In the genomic region with DNA sequence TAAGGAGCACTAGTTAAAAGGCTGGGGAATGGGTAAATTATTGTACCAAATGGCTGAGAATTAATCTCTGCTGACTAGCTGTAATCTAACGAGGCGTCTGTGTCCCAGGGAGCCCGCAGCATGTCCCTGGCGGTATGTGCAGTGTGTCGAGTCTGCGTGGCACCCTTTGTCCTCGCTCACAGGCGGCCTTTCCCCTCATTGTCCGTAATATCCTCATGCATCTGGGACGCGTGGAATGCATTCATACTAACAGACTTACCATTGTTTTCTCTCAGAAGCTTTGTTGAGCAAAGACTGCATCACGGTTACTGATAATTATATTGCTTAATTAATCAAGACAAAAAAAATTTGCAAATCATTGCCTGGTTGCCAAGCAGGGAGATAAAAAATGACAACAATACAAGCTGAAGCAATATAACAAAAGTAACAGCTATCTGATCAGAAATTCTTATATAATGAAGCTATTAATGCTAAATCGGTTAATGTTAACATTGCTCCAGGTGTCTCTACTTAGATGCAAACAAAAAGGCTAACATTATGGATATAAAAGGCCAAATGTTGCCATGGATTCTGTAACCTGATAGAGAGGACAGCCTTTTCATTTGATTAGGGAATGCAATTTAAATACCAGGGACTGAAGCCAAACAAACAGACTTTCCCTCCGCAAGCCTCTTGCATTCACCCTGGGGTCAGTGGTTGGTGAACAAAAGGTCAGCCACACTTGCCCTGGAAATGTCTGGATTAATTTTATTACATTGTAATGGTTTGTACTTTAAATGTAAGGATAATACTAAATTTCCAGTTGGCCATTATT, we compare ENCODE assay signal across 12 cellular contexts.
DNase-seq lines count a peak whose midpoint lies in the region; ATAC-seq and FAIRE-seq lines count a peak whose summit lies in the region.
"Had no signal": no experiment of that assay in that cellular context is flagged by ENCODE, and none has a peak within 500 bp of the region (broad histone marks: within the 10 kb centered on the region; RNA-seq: fewer than 3 reads in every experiment).

No MANE protein-coding gene starts in this region.

- H3K4me2 ChIP-seq in neuronal stem cell (ENCODE audit: insufficient read depth, low read length, poor library complexity, severe bottlenecking), result peak overlapping the region; percentile 21

- H3K27me3 ChIP-seq in HUES64 (ENCODE audit: insufficient read depth, low read length) (no peaks in the 10 kb centered on the region), ectodermal cell (ENCODE audit: control insufficient read depth, insufficient read depth, low read length, poor library complexity, severe bottlenecking) (no peaks in the 10 kb centered on the region), neuronal stem cell (ENCODE audit: control insufficient read depth in 3 of 3, insufficient read depth in 3 of 3, low read depth in 1 of 3, low read length in 3 of 3) (no peaks in the 10 kb centered on the region)
- H3K27me3 ChIP-seq: adrenal gland, gastroesophageal sphincter had no signal

- peaks cover 43% of the 10 kb centered on the region for H3K4me1 ChIP-seq in HUES64 (ENCODE audit: insufficient read depth, low read length)
- peaks cover 34% of the 10 kb centered on the region for H3K4me1 ChIP-seq in ectodermal cell (ENCODE audit: control insufficient read depth, insufficient read depth, low read length)
- peaks cover 16 to 44% of the 10 kb centered on the region in 2 donors for H3K4me1 ChIP-seq in neuronal stem cell (ENCODE audit: control insufficient read depth in 2 of 2, insufficient read depth in 1 of 2, low read depth in 1 of 2, low read length in 2 of 2)

- H3K36me3 ChIP-seq in HUES64 (ENCODE audit: insufficient read depth, low read length) (peaks cover 3% of the 10 kb centered on the region; the same call in 1 of the 2 replicates), ectodermal cell (ENCODE audit: control insufficient read depth, insufficient read depth, low read length) (peaks cover 4% of the 10 kb centered on the region), neuronal stem cell (replicated peaks in 1 of 2; ENCODE audit: control insufficient read depth in 2 of 2, insufficient read depth in 2 of 2, low read length in 2 of 2) (no peaks in the 10 kb centered on the region)
- H3K36me3 ChIP-seq: adrenal gland, WERI-Rb-1 had no signal

- peak overlapping the region; percentile 37; the same call in 1 of the 2 replicates for H3K27ac ChIP-seq in HUES64 (ENCODE audit: low read depth, low read length)
- peak overlapping the region; percentile 98 for H3K27ac ChIP-seq in ectodermal cell (ENCODE audit: insufficient read depth, low read depth, low read length, poor library complexity, severe bottlenecking)
- peak overlapping the region; percentile 38 for H3K27ac ChIP-seq in neuronal stem cell (replicated peaks; ENCODE audit: low read length)
- H3K27ac ChIP-seq: adrenal gland, gastroesophageal sphincter, WERI-Rb-1 had no signal

- no peak overlapping the region for H2AK5ac ChIP-seq in neuronal stem cell (ENCODE audit: low read depth, low read length)

- H3K23ac ChIP-seq in neuronal stem cell (ENCODE audit: low read depth, low read length, poor library complexity), result no peak overlapping the region

- no peak overlapping the region for H3K18ac ChIP-seq in neuronal stem cell (ENCODE audit: low read length)

- H2BK15ac ChIP-seq in neuronal stem cell (ENCODE audit: low read length), result no peak overlapping the region

- no peak for FAIRE-seq in RCC 7860 (lab: Jason Lieb, UNC)

- no peak overlapping the region for H2BK12ac ChIP-seq in neuronal stem cell (ENCODE audit: low read length)

- H3K14ac ChIP-seq in neuronal stem cell (ENCODE audit: low read length), result no peak overlapping the region

- H3K79me1 ChIP-seq in neuronal stem cell (ENCODE audit: low read depth, low read length), result no peaks in the 10 kb centered on the region

- H3K4ac ChIP-seq in neuronal stem cell (ENCODE audit: low read length), result no peak overlapping the region

- peak overlapping the region; percentile 26 for H2AFZ ChIP-seq in neuronal stem cell (ENCODE audit: low read length)

- H2BK5ac ChIP-seq in neuronal stem cell (ENCODE audit: low read length), result no peak overlapping the region

- no peak overlapping the region for H4K91ac ChIP-seq in neuronal stem cell (ENCODE audit: low read depth, low read length, poor library complexity)

- DNase-seq in NCI-H2227 treated with DMSO at 0.1 percent for 48 hours (lab: John Stamatoyannopoulos, UW), result peak; percentile 11
- peak; percentile 86 for DNase-seq in neuronal stem cell (ENCODE audit: low spot score)
- no peak for DNase-seq in stimulated activated CD4-positive, alpha-beta T cell treated with anti-CD3 and anti-CD28 coated beads, Interleukin-4, amount 100 ng/mL, for 1 hour
- DNase-seq in RCC 7860 (ENCODE audit: low spot score), result no peak
- DNase-seq: HCEC 1CT, WERI-Rb-1 had no signal

- no peak overlapping the region for H4K8ac ChIP-seq in neuronal stem cell (ENCODE audit: low read depth, low read length)

- ATAC-seq in GM21515 (IDR thresholded peaks at IDR 0.05; ENCODE audit: unreplicated experiment) (no peak), GM18867 (IDR thresholded peaks at IDR 0.05; ENCODE audit: unreplicated experiment) (no peak)
- ATAC-seq: gastroesophageal sphincter had no signal

- H3K9me3 ChIP-seq in HUES64 (ENCODE audit: insufficient read depth, low read depth, low read length) (no peaks in the 10 kb centered on the region), ectodermal cell (ENCODE audit: control insufficient read depth, low read length) (no peaks in the 10 kb centered on the region), neuronal stem cell (replicated peaks in 1 of 2; ENCODE audit: control insufficient read depth in 2 of 2, insufficient read depth in 1 of 2, low read depth in 1 of 2, low read length in 2 of 2) (no peaks in the 10 kb centered on the region)
- H3K9me3 ChIP-seq: adrenal gland, gastroesophageal sphincter had no signal

- 78% methylated on average over 13 of the region's 14 CpGs for WGBS in HUES64
- WGBS in ectodermal cell, 2 experiments, result 22 to 36% methylated on average over 13 to 14 of the region's 14 CpGs
- WGBS in neuronal stem cell (ENCODE audit: extremely low coverage in 2 of 2, insufficient read length in 2 of 2, insufficient replicate concordance in 1 of 2), 2 donors, result no CpG with 5 or more reads among the region's 14 CpGs

- H3K9ac ChIP-seq in HUES64 (ENCODE audit: low read depth, low read length), result peak overlapping the region; percentile 0; the same call in 1 of the 2 replicates
- no peak overlapping the region for H3K9ac ChIP-seq in neuronal stem cell (ENCODE audit: low read depth, low read length, poor library complexity)

- H3K4me3 ChIP-seq in HUES64 (ENCODE audit: low read length) (no peak overlapping the region), ectodermal cell (ENCODE audit: insufficient read depth, low read depth, low read length) (no peak overlapping the region), neuronal stem cell (ENCODE audit: low read length in 2 of 2) (no peak overlapping the region)
- H3K4me3 ChIP-seq: adrenal gland, gastroesophageal sphincter had no signal

- no peak overlapping the region for H2BK120ac ChIP-seq in neuronal stem cell (ENCODE audit: low read depth, low read length)

Comparison
In these comparisons a context has a peak if more than half of its experiments do, and no peak if none do; other contexts are left out.
1. H3K27ac ChIP-seq: peak in every context shown above with its lines; median percentile 98 in ectodermal cell; 38 in neuronal stem cell; 37 in HUES64.
2. DNase-seq: peak in NCI-H2227 treated with DMSO at 0.1 percent for 48 hours (single experiment) and neuronal stem cell (single experiment); none in stimulated activated CD4-positive, alpha-beta T cell treated with anti-CD3 and anti-CD28 coated beads, Interleukin-4, amount 100 ng/mL, for 1 hour (single experiment) and RCC 7860 (single experiment).